24 cellular contexts compared by ENCODE assay signal in genomic region chr2:75637568-75637967, GRCh38. TPM values are rescaled to one million over a fixed set of nuclear protein-coding genes. Genes with fewer than 3 reads are reported as not detected.
A peak's percentile ranks its signal among the peaks of the same experiment; 100 is the strongest.
DNase-seq lines count a peak whose midpoint lies in the region; ATAC-seq, FAIRE-seq and TF ChIP-seq lines count a peak whose summit lies in the region.
"Had no signal": no experiment of that assay in that cellular context is flagged by ENCODE, and none has a peak within 500 bp of the region (broad histone marks: within the 10 kb centered on the region; RNA-seq: fewer than 3 reads in every experiment).

No MANE protein-coding gene starts in this region.

- H4K91ac ChIP-seq in H9 (ENCODE audit: insufficient read length, low read depth, low read length) = no peak overlapping the region
- no peak overlapping the region for H4K91ac ChIP-seq in H1 (replicated peaks; ENCODE audit: insufficient read length, low read length)

- no peak overlapping the region for H2AFZ ChIP-seq in H9 (ENCODE audit: low read length)
- H2AFZ ChIP-seq in astrocyte (ENCODE audit: low read depth, low read length) = peak overlapping the region; percentile 37
- 0 out of 2 replicates have a peak overlapping the region, but pooled peaks have one; percentile 11 for H2AFZ ChIP-seq in H1 (ENCODE audit: low read length)

- H2BK15ac ChIP-seq in H9 (ENCODE audit: low read depth, low read length) (no peak overlapping the region), H1 (ENCODE audit: low read length) (no peak overlapping the region)

- H2BK5ac ChIP-seq in H9 (ENCODE audit: insufficient read length, low read length) = no peak overlapping the region
- no peak overlapping the region for H2BK5ac ChIP-seq in H1 (ENCODE audit: low read depth, low read length)

- H3K9ac ChIP-seq in H9 (ENCODE audit: extremely low read depth, insufficient read length, low read length) = no peak overlapping the region
- no peak overlapping the region for H3K9ac ChIP-seq in astrocyte (ENCODE audit: low read length)
- no peak overlapping the region for H3K9ac ChIP-seq in H1 (replicated peaks in 1 of 4; ENCODE audit: extremely low read depth in 1 of 4, low read depth in 3 of 4, low read length in 3 of 4)

- TF ChIP-seq CTCF in A549 (IDR thresholded peaks at IDR 0.05) (no peak), H9 (conservative IDR thresholded peaks at IDR 0.05) (peak; percentile 18; the same call in 1 of the 3 replicates), astrocyte (IDR thresholded peaks at IDR 0.05; ENCODE audit: insufficient read depth, low read depth, low read length) (no peak), H1 (IDR thresholded peaks at IDR 0.05; ENCODE audit: control extremely low read depth in 1 of 3, insufficient read depth in 1 of 3, low read depth in 1 of 3, low read length in 3 of 3) (no peak), upper lobe of right lung (IDR thresholded peaks at IDR 0.05) (no peak)

- no peaks in the 10 kb centered on the region for H3K27me3 ChIP-seq in H9 (ENCODE audit: insufficient read depth, low read length)
- peaks cover 11% of the 10 kb centered on the region for H3K27me3 ChIP-seq in astrocyte (ENCODE audit: insufficient read depth, low read length)
- H3K27me3 ChIP-seq in H1 (replicated peaks in 1 of 4; ENCODE audit: control insufficient read depth in 3 of 4, extremely low read depth in 1 of 4, insufficient read depth in 3 of 4, low read length in 3 of 4) = peaks cover 0 to 2% (median 0%) of the 10 kb centered on the region in 4 experiments; a peak in 1 of 7 replicates
- no peaks in the 10 kb centered on the region for H3K27me3 ChIP-seq in upper lobe of right lung

- no peak overlapping the region for H2BK12ac ChIP-seq in H9 (ENCODE audit: insufficient read length, low read depth, low read length)
- H2BK12ac ChIP-seq in H1 (ENCODE audit: low read depth, low read length) = no peak overlapping the region

- H3K9me3 Mint-ChIP-seq in H9 (no peaks in the 10 kb centered on the region), astrocyte (ENCODE audit: unreplicated experiment) (no peaks in the 10 kb centered on the region)
- H3K9me3 Mint-ChIP-seq: CD8-positive, alpha-beta memory T cell had no signal

- no peak overlapping the region for H3T11ph ChIP-seq in H9 (ENCODE audit: low read length)

- no peak overlapping the region for H3K4me2 ChIP-seq in A549
- no peak overlapping the region for H3K4me2 ChIP-seq in H9 (ENCODE audit: insufficient read depth, insufficient read length, low read length)
- H3K4me2 ChIP-seq in astrocyte (ENCODE audit: low read length) = no peak overlapping the region
- no peak overlapping the region for H3K4me2 ChIP-seq in H1 (ENCODE audit: insufficient read depth in 1 of 2, low read depth in 2 of 2, low read length in 2 of 2)

- H3K4me1 ChIP-seq in A549 = no peaks in the 10 kb centered on the region
- no peaks in the 10 kb centered on the region for H3K4me1 ChIP-seq in H9 (ENCODE audit: insufficient read depth, low read length)
- peaks cover 7% of the 10 kb centered on the region for H3K4me1 ChIP-seq in astrocyte (ENCODE audit: insufficient read depth, low read length)
- no peaks in the 10 kb centered on the region; a peak in 1 of 7 replicates for H3K4me1 ChIP-seq in H1 (replicated peaks in 1 of 4; ENCODE audit: control insufficient read depth in 3 of 4, insufficient read depth in 4 of 4, low read length in 3 of 4)
- peaks cover 12% of the 10 kb centered on the region for H3K4me1 ChIP-seq in upper lobe of right lung

- no peak overlapping the region for H3K4me3 ChIP-seq in A549
- H3K4me3 ChIP-seq in astrocyte (ENCODE audit: insufficient read depth, low read depth, low read length) = no peak overlapping the region
- no peak overlapping the region for H3K4me3 ChIP-seq in H1 (ENCODE audit: extremely low read depth in 1 of 4, insufficient read depth in 2 of 4, low read depth in 3 of 4, low read length in 4 of 4)
- no peak overlapping the region for H3K4me3 ChIP-seq in upper lobe of right lung
- H3K4me3 ChIP-seq: GM12878, MG63 had no signal

- H4K20me1 ChIP-seq in H9 (ENCODE audit: control insufficient read depth, insufficient read depth, insufficient read length) (no peaks in the 10 kb centered on the region), astrocyte (ENCODE audit: insufficient read depth, low read length) (no peaks in the 10 kb centered on the region), H1 (replicated peaks in 1 of 2; ENCODE audit: control insufficient read depth in 1 of 2, insufficient read depth in 2 of 2, low read length in 2 of 2) (no peaks in the 10 kb centered on the region)

- CTCF ChIA-PET in A549 (lab: Yijun Ruan, JAX) = interaction anchor here (0.9 to 8.6 kb wide), 7 partner anchors 8 to 491 kb away, joined by 3 to 85 read pairs (median 5); partner anchors contain the start of gene MRPL19
- CTCF ChIA-PET in H1 (lab: Charles Lee; ENCODE audit: partially characterized antibody) = interaction anchor here (0.5 to 2.9 kb wide), 9 partner anchors 9 to 314 kb away, joined by 3 to 10 read pairs (median 3); partner anchors contain the start of gene MRPL19

- H3K27me3 Mint-ChIP-seq in H9 (ENCODE audit: low read depth) = peaks cover 6% of the 10 kb centered on the region
- H3K27me3 Mint-ChIP-seq in astrocyte (ENCODE audit: low read depth, unreplicated experiment) = peaks cover 11% of the 10 kb centered on the region

- TF ChIP-seq POLR2A in A549 (IDR thresholded peaks at IDR 0.05; ENCODE audit: low read length) (no peak), H1 (IDR thresholded peaks at IDR 0.05; ENCODE audit: control extremely low read depth in 1 of 2, low read depth in 2 of 2, low read length in 2 of 2) (no peak)

- 0% methylated on average over 1 of the region's 1 CpG for WGBS in A549 (ENCODE audit: missing lambda C conversion rate)
- no CpG with 5 or more reads among the region's 1 CpG for WGBS in H9 (ENCODE audit: extremely low coverage, insufficient read length, low lambda C conversion rate)
- WGBS in H1 (ENCODE audit: extremely low coverage in 1 of 2, insufficient coverage in 1 of 2, insufficient read length in 1 of 2, insufficient replicate concordance in 2 of 2, low coverage in 1 of 2, low lambda C conversion rate in 2 of 2, missing lambda C conversion rate in 1 of 2), 2 experiments = 75% methylated on average over 1 of the region's 1 CpG; no CpG with 5 or more reads in 1 of the 2 experiments

- H3K4ac ChIP-seq in H9 (ENCODE audit: low read depth, low read length) = no peak overlapping the region
- H3K4ac ChIP-seq in H1 (replicated peaks; ENCODE audit: insufficient read length, low read depth, low read length) = no peak overlapping the region

- peaks cover 3 to 6% of the 10 kb centered on the region in 2 experiments for H3K4me1 Mint-ChIP-seq in H9
- peaks cover 3% of the 10 kb centered on the region for H3K4me1 Mint-ChIP-seq in astrocyte (ENCODE audit: low read depth, unreplicated experiment)

- no peak for TF ChIP-seq RAD21 in A549 (conservative IDR thresholded peaks at IDR 0.05 in 1 of 2, IDR thresholded peaks at IDR 0.05 in 1 of 2)
- no peak for TF ChIP-seq RAD21 in H1 (IDR thresholded peaks at IDR 0.05 in 1 of 2, conservative IDR thresholded peaks at IDR 0.05 in 1 of 2; ENCODE audit: low read depth in 2 of 2, low read length in 2 of 2)

- H3K27ac ChIP-seq in A549 = no peak overlapping the region
- no peak overlapping the region for H3K27ac ChIP-seq in H9 (ENCODE audit: insufficient read length, low read depth, low read length)
- no peak overlapping the region for H3K27ac ChIP-seq in astrocyte (ENCODE audit: low read depth, low read length)
- no peak overlapping the region for H3K27ac ChIP-seq in H1 (ENCODE audit: low read depth, low read length)
- H3K27ac ChIP-seq in upper lobe of right lung = no peak overlapping the region
- H3K27ac ChIP-seq: HL-60 had no signal

- intact Hi-C loops in upper lobe of right lung (cut with DNase I) = no loop called here

- H3K9me3 ChIP-seq in A549 (no peaks in the 10 kb centered on the region), H9 (ENCODE audit: control insufficient read depth, low read depth, low read length) (no peaks in the 10 kb centered on the region), astrocyte (ENCODE audit: insufficient read depth, low read depth, low read length) (no peaks in the 10 kb centered on the region), H1 (ENCODE audit: insufficient read depth in 2 of 2, low read depth in 1 of 2, low read length in 1 of 2) (0 out of 4 replicates have a peak, but pooled peaks cover 0 to 2% of the 10 kb centered on the region in 2 experiments), upper lobe of right lung (no peaks in the 10 kb centered on the region)
- H3K9me3 ChIP-seq: MG63 had no signal

- FAIRE-seq in A549 (lab: Jason Lieb, UNC) (no peak), astrocyte (lab: Jason Lieb, UNC) (no peak), H1 (lab: Jason Lieb, UNC) (no peak)
- FAIRE-seq: GM12878 had no signal

- H4K8ac ChIP-seq in H9 (replicated peaks; ENCODE audit: insufficient read length, low read depth, low read length) = no peak overlapping the region
- peak overlapping the region; percentile 23; the same call in 1 of the 2 replicates for H4K8ac ChIP-seq in H1 (ENCODE audit: extremely low read depth, insufficient read depth, low read length)

- TF ChIP-seq EP300 in A549 (IDR thresholded peaks at IDR 0.05) (no peak), H1 (IDR thresholded peaks at IDR 0.05; ENCODE audit: borderline replicate concordance in 1 of 2, low read depth in 2 of 2, low read length in 2 of 2) (no peak)

- H3K23ac ChIP-seq in H9 (ENCODE audit: insufficient read length, low read depth, low read length) (no peak overlapping the region), H1 (ENCODE audit: insufficient read length) (no peak overlapping the region)

- ATAC-seq in A549 (peak; percentile 61 to 66; a peak in 4 of 6 replicates), GM18907 (IDR thresholded peaks at IDR 0.05; ENCODE audit: unreplicated experiment) (no peak), upper lobe of right lung (no peak)
- ATAC-seq: GM12878 had no signal

- H2AK5ac ChIP-seq in H9 (ENCODE audit: insufficient read length, low read length) (no peak overlapping the region), H1 (ENCODE audit: low read depth, low read length) (no peak overlapping the region)

- H3K4me3 Mint-ChIP-seq in H9 (no peak overlapping the region), astrocyte (ENCODE audit: unreplicated experiment) (no peak overlapping the region)
- H3K4me3 Mint-ChIP-seq: CD8-positive, alpha-beta memory T cell had no signal

- H3K56ac ChIP-seq in H9 (ENCODE audit: insufficient read length, low read depth, low read length) (no peak overlapping the region), H1 (replicated peaks; ENCODE audit: insufficient read length, low read depth, low read length) (no peak overlapping the region)

- H3K27ac Mint-ChIP-seq in H9 (no peak overlapping the region), astrocyte (ENCODE audit: unreplicated experiment) (no peak overlapping the region)

- no peaks in the 10 kb centered on the region for H3K79me2 ChIP-seq in H9 (ENCODE audit: insufficient read depth, low read length)
- H3K79me2 ChIP-seq in astrocyte (ENCODE audit: insufficient read depth, low read length) = no peaks in the 10 kb centered on the region
- no peaks in the 10 kb centered on the region for H3K79me2 ChIP-seq in H1 (ENCODE audit: control insufficient read depth in 1 of 2, insufficient read depth in 2 of 2, low read length in 2 of 2)

- H4K5ac ChIP-seq in H9 (ENCODE audit: insufficient read length, low read depth, low read length) (no peak overlapping the region), H1 (ENCODE audit: insufficient read length, low read depth, low read length) (no peak overlapping the region)

- H3K36me3 Mint-ChIP-seq in H9 (ENCODE audit: insufficient read depth in 1 of 3, low read depth in 3 of 3) = no peaks in the 10 kb centered on the region
- H3K36me3 Mint-ChIP-seq in astrocyte (ENCODE audit: low read depth, unreplicated experiment) = no peaks in the 10 kb centered on the region
- H3K36me3 Mint-ChIP-seq: CD8-positive, alpha-beta memory T cell had no signal

- H3K23me2 ChIP-seq in H9 (ENCODE audit: insufficient read length, low read depth, low read length, poor library complexity, severe bottlenecking) = no peaks in the 10 kb centered on the region
- H3K23me2 ChIP-seq in H1 (ENCODE audit: low read depth, low read length) = no peaks in the 10 kb centered on the region

- H3K79me1 ChIP-seq in H9 (ENCODE audit: insufficient read depth, low read depth, low read length, poor library complexity, severe bottlenecking) = no peaks in the 10 kb centered on the region
- no peaks in the 10 kb centered on the region for H3K79me1 ChIP-seq in H1 (ENCODE audit: low read depth, low read length)

- H2BK20ac ChIP-seq in H9 (ENCODE audit: low read depth, low read length, poor library complexity, severe bottlenecking) = no peak overlapping the region
- H2BK20ac ChIP-seq in H1 (ENCODE audit: low read length) = no peak overlapping the region

- DNase-seq in A549 (ENCODE audit: low read depth in 1 of 2, low spot score in 1 of 2) (no peak), H9 (no peak), astrocyte (ENCODE audit: low read depth) (no peak), H1 (ENCODE audit: low read depth in 1 of 2, low spot score in 2 of 2) (no peak), NCI-H1048 (lab: John Stamatoyannopoulos, UW) (no peak), upper lobe of right lung (no peak)
- DNase-seq in activated CD4-positive, alpha-beta T cell treated with anti-CD3 and anti-CD28 coated beads, Interleukin-2, amount 50 U/mL, for 48 hours = no peak
- DNase-seq: ACHN; C1 segment of cervical spinal cord; CD8-positive, alpha-beta memory T cell; GOT3; IMR-90; Karpas-422; MG63; NCI-H1092; NCI-H1694; NCI-H2081 treated with DMSO at 0.1 percent for 48 hours; NCI-H510A; NCI-H748 treated with DMSO at 0.1 percent for 48 hours; OCI-M1; SHP77 treated with DMSO at 0.1 percent for 48 hours had no signal

- H3K14ac ChIP-seq in H9 (ENCODE audit: insufficient read depth, low read length) = no peak overlapping the region
- no peak overlapping the region for H3K14ac ChIP-seq in H1 (ENCODE audit: insufficient read length)

- H2BK120ac ChIP-seq in H9 (ENCODE audit: low read depth, low read length, poor library complexity, severe bottlenecking) (no peak overlapping the region), H1 (replicated peaks; ENCODE audit: low read depth, low read length) (no peak overlapping the region)

- H3K18ac ChIP-seq in H9 (ENCODE audit: insufficient read length, low read depth, low read length) (no peak overlapping the region), H1 (ENCODE audit: extremely low read depth, low read length) (no peak overlapping the region)

- POLR2A ChIA-PET in A549 (lab: Yijun Ruan, JAX) (no interaction called here), H1 (lab: Charles Lee; ENCODE audit: partially characterized antibody) (interaction anchor here (1.0 to 1.1 kb wide), 2 partner anchors 27 to 39 kb away, joined by 3 to 4 read pairs; no protein-coding TSS in a partner anchor)

- H3K36me3 ChIP-seq in astrocyte (ENCODE audit: insufficient read depth, low read length) (no peaks in the 10 kb centered on the region), H1 (ENCODE audit: control insufficient read depth in 2 of 4, insufficient read depth in 4 of 4, low read length in 3 of 4) (no peaks in the 10 kb centered on the region), upper lobe of right lung (no peaks in the 10 kb centered on the region)
- H3K36me3 ChIP-seq: MG63 had no signal

RNA-seq across cellular contexts. Expression of gene MRPL19, which starts 9.0 kb away (rescaled TPM):
- polyA plus RNA-seq in A549 (2011; rRNA removed) (88.6 and 147 TPM in 2 replicates), A549 (2017; fragmentation: RNase III; extraction: RNeasy Plus Mini Kit Qiagen cat#74134 plus additional on column Dnase treatment) (70.5 to 75.9 TPM (median 75.7 TPM) in 3 replicates), H1 (2011; rRNA removed) (10.2 and 18.1 TPM in 2 replicates)
- 42.4 and 46.5 TPM in 2 replicates for polyA plus RNA-seq in A549 (2012; cell fraction: cytosol; rRNA removed)
- 20.8 and 21.5 TPM in 2 replicates for polyA plus RNA-seq in A549 (2012; cell fraction: nucleus; rRNA removed)
- 18.5 and 23.0 TPM in 2 replicates for polyA minus RNA-seq in A549 (2011; rRNA and poly(A)+ RNA removed)
- total RNA-seq in H9 (2021) (70.0 and 73.0 TPM in 2 replicates), astrocyte (56.1 and 58.8 TPM in 2 replicates), upper lobe of right lung (41.0 TPM)
- 71.5 and 75.2 TPM in 2 replicates for total RNA-seq in H1 (2021; fragmentation: NEBNext Ultra II Directional; extraction: Animal tissue kit (Norgen Biotek cat#: 25700))
- 26.7 TPM for polyA plus RNA-seq in H1 (2011; cell fraction: cytosol; rRNA removed)
- polyA plus RNA-seq in H1 (2011; cell fraction: nucleus; rRNA removed) = 11.4 TPM
- 26.7 to 57.4 TPM (median 33.7 TPM) in 4 replicates for polyA plus RNA-seq in H1 (2012, experiment 1 of 2)
- 16.7 TPM for polyA plus RNA-seq in H1 (2012, experiment 2 of 2)
- 32.6 TPM for polyA plus RNA-seq in H1 (2013, experiment 1 of 2)
- 32.4 TPM for polyA plus RNA-seq in H1 (2013, experiment 2 of 2)
- polyA minus RNA-seq in H1 (2011; rRNA and poly(A)+ RNA removed) = 20.7 and 22.7 TPM in 2 replicates
- 22.7 TPM for polyA minus RNA-seq in H1 (2011; cell fraction: cytosol; rRNA and poly(A)+ RNA removed)
- polyA minus RNA-seq in H1 (2011; cell fraction: nucleus; rRNA and poly(A)+ RNA removed) = 85.0 TPM

Comparison
In these comparisons a context has a peak if more than half of its experiments do, and no peak if none do; other contexts are left out.
1. ATAC-seq: peak in A549 (2 of 2); none in GM18907 (single experiment) and upper lobe of right lung (single experiment).